19 cellular contexts compared by ENCODE assay signal in the genomic region with DNA sequence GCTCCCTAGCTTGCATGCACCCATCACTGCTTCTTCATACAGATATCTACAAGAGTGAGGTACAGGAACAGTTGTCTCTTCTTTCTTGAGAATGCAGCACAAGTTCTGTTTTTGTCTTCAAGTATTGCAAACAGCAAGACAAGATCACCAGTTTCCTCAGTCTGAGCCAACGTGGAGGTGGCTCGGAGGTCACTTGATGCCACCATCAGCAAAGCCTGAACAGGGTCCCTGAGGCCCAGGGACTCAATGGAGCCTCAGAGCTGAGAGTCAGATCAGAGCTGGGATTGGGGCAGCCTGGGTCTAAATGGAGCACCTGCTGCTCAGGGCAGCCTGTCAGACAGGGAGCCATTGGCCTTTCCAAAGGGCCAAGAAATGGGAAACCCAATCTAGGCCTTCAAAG.
"Had no signal": no experiment of that assay in that cellular context is flagged by ENCODE, and none has a peak within 500 bp of the region (broad histone marks: within the 10 kb centered on the region; RNA-seq: fewer than 3 reads in every experiment).

No MANE protein-coding gene starts in this region.

- H3K27ac Mint-ChIP-seq: effector memory CD8-positive, alpha-beta T cell; naive B cell; nephron; stimulated activated memory B cell treated with anti-CD40 and anti-IgM and Interleukin-4, amounts not matched to agents 10 μg/mL and 1 μg/mL and 100 μg/mL, for 72 hours had no signal

- H3K4me1 Mint-ChIP-seq: naive B cell; stimulated activated memory B cell treated with anti-CD40 and anti-IgM and Interleukin-4, amounts not matched to agents 10 μg/mL and 1 μg/mL and 100 μg/mL, for 72 hours had no signal

- H3K36me3 ChIP-seq: esophagus squamous epithelium, gastroesophageal sphincter, right lobe of liver, stomach, thoracic aorta, transverse colon had no signal

- H3K9me3 Mint-ChIP-seq: effector memory CD8-positive, alpha-beta T cell; nephron; stimulated activated memory B cell treated with anti-CD40 and anti-IgM and Interleukin-4, amounts not matched to agents 10 μg/mL and 1 μg/mL and 100 μg/mL, for 72 hours had no signal

- ATAC-seq: effector memory CD8-positive, alpha-beta T cell; gastroesophageal sphincter; left colon; psoas muscle; right lobe of liver had no signal

- H3K27ac ChIP-seq: epithelial cell of prostate, esophagus squamous epithelium, gastroesophageal sphincter, psoas muscle, stomach, thoracic aorta, transverse colon had no signal

- H3K4me1 ChIP-seq: psoas muscle had no signal

- H3K4me3 ChIP-seq: esophagus squamous epithelium, gastroesophageal sphincter, psoas muscle, right lobe of liver, stomach, thoracic aorta, transverse colon had no signal

- H3K4me3 Mint-ChIP-seq: effector memory CD8-positive, alpha-beta T cell; naive B cell; nephron; stimulated activated memory B cell treated with anti-CD40 and anti-IgM and Interleukin-4, amounts not matched to agents 10 μg/mL and 1 μg/mL and 100 μg/mL, for 72 hours had no signal

- H3K27me3 ChIP-seq: esophagus squamous epithelium, gastroesophageal sphincter, right lobe of liver, stomach, transverse colon had no signal

- H3K27me3 Mint-ChIP-seq: effector memory CD8-positive, alpha-beta T cell had no signal

- DNase-seq: effector memory CD8-positive, alpha-beta T cell; esophagus squamous epithelium; foreskin fibroblast; glutamatergic neuron; naive B cell; psoas muscle; retina; right lobe of liver; stimulated activated CD4-positive, alpha-beta T cell treated with anti-CD3 and anti-CD28 coated beads, Interleukin-4, amount 100 ng/mL, for 1 hour; stimulated activated CD8-positive, alpha-beta memory T cell treated with anti-CD3 and anti-CD28 coated beads, Interleukin-4, amount 100 ng/mL, for 48 hours; stomach; substantia nigra; transverse colon had no signal

- H3K9me3 ChIP-seq: esophagus squamous epithelium, gastroesophageal sphincter, psoas muscle, right lobe of liver, stomach, thoracic aorta, transverse colon had no signal

- H3K36me3 Mint-ChIP-seq: naive B cell; stimulated activated memory B cell treated with anti-CD40 and anti-IgM and Interleukin-4, amounts not matched to agents 10 μg/mL and 1 μg/mL and 100 μg/mL, for 72 hours had no signal
